13 cellular contexts compared by ENCODE assay signal in genomic region chr18:33745396-33745795, GRCh38.
"Had no signal": no experiment of that assay in that cellular context is flagged by ENCODE, and none has a peak within 500 bp of the region (broad histone marks: within the 10 kb centered on the region; RNA-seq: fewer than 3 reads in every experiment).

No MANE protein-coding gene starts in this region.

- H3K27me3 ChIP-seq: heart left ventricle, testis, upper lobe of left lung had no signal

- H3K9me3 ChIP-seq: heart left ventricle, lower lobe of right lung, testis, upper lobe of left lung had no signal

- H3K36me3 ChIP-seq: lower lobe of right lung, upper lobe of left lung had no signal

- ATAC-seq: heart left ventricle; lower lobe of right lung; right cardiac atrium; stimulated activated naive CD8-positive, alpha-beta T cell treated with anti-CD3 and anti-CD28 coated beads, Interleukin-15, Interleukin-2, amounts not matched to agents 100 U/mL and 50 U/mL, for 24 hours had no signal

- H3K27ac ChIP-seq: heart left ventricle, lower lobe of right lung, testis, upper lobe of left lung had no signal

- H3K4me3 ChIP-seq: heart left ventricle, lower lobe of right lung, testis, upper lobe of left lung had no signal

- DNase-seq: activated CD4-positive, alpha-beta T cell treated with anti-CD3 and anti-CD28 coated beads for 1 hour; activated CD4-positive, alpha-beta T cell treated with anti-CD3 and anti-CD28 coated beads, Interleukin-2, amount 50 U/mL, for 4 hours; activated naive CD4-positive, alpha-beta T cell treated with Interleukin-2 at 50 U/mL for 16 hours; activated T-cell treated with anti-CD3 and anti-CD28 coated beads for 4 hours; heart left ventricle; lower lobe of right lung; occipital lobe; small intestine; stimulated activated naive CD8-positive, alpha-beta T cell treated with anti-CD3 and anti-CD28 coated beads, Interleukin-15, Interleukin-2, amounts not matched to agents 100 U/mL and 50 U/mL, for 24 hours; T1000; testis had no signal

- H3K4me1 ChIP-seq: heart left ventricle, lower lobe of right lung, testis, upper lobe of left lung had no signal
